Comparison of ENCODE assay signal across 1 cellular context in genomic region chr17:40490982-40491381, GRCh38.
TF ChIP-seq lines count a peak whose summit lies in the region.

No MANE protein-coding gene starts in this region.

TF ChIP-seq in IMR-90, 13 proteins besides CTCF, POLR2A, EP300 and RAD21 (continued from another document):
- no peak for TF ChIP-seq ELK1 (IDR thresholded peaks at IDR 0.05; ENCODE audit: borderline replicate concordance, low read depth, low read length)
- TF ChIP-seq CEBPB (IDR thresholded peaks at IDR 0.05; ENCODE audit: low read depth, low read length): no peak
- no peak for TF ChIP-seq CHD1 (IDR thresholded peaks at IDR 0.05; ENCODE audit: low read depth, low read length)
- TF ChIP-seq BHLHE40 (IDR thresholded peaks at IDR 0.05; ENCODE audit: low read depth, low read length): no peak
- no peak for TF ChIP-seq RCOR1 (IDR thresholded peaks at IDR 0.05; ENCODE audit: insufficient replicate concordance, low read length)
- TF ChIP-seq USF2 (IDR thresholded peaks at IDR 0.05; ENCODE audit: low read depth, low read length): no peak
- TF ChIP-seq NFE2L2 (IDR thresholded peaks at IDR 0.05; ENCODE audit: low read depth, low read length): no peak
- TF ChIP-seq MAZ (IDR thresholded peaks at IDR 0.05; ENCODE audit: borderline replicate concordance, low read depth, low read length): no peak
- no peak for TF ChIP-seq MXI1 (IDR thresholded peaks at IDR 0.05; ENCODE audit: borderline replicate concordance, low read depth, low read length)
